In genomic region chr9:36399980-36400331, GRCh38 we compare ENCODE assay signal across 8 cellular contexts. TPM values are rescaled to one million over a fixed set of nuclear protein-coding genes. Genes with fewer than 3 reads are reported as not detected.
DNase-seq lines count a peak whose midpoint lies in the region; ATAC-seq lines count a peak whose summit lies in the region.

RNF38 (minus strand) TSS chr9:36400269; CDS start chr9:36400108, 161 bp downstream.

- H3K27me3 Mint-ChIP-seq in activated T-helper 1 cell treated with anti-CD3 and anti-CD28 coated beads, Interleukin-12 subunit alpha, Interleukin-12 subunit beta, Interleukin-2, Interleukin-4 antibody, amounts not matched to agents 30 ng/mL and 10 ng/mL and 1 ng/mL, durations not matched to agents 14 hours and 24 hours and 36 hours (ENCODE audit: insufficient read depth), result no peaks in the 10 kb centered on the region

- ATAC-seq in Right ventricle myocardium superior (ENCODE audit: poor library complexity), result no peak
- ATAC-seq in HG02759 (IDR thresholded peaks at IDR 0.05; ENCODE audit: unreplicated experiment), result no peak

- H3K4me1 Mint-ChIP-seq in activated T-helper 1 cell treated with anti-CD3 and anti-CD28 coated beads, Interleukin-12 subunit alpha, Interleukin-12 subunit beta, Interleukin-2, Interleukin-4 antibody, amounts not matched to agents 30 ng/mL and 10 ng/mL and 1 ng/mL, durations not matched to agents 14 hours and 24 hours and 36 hours (ENCODE audit: low read depth), result peaks cover 53% of the 10 kb centered on the region

- no peaks in the 10 kb centered on the region for H3K9me3 Mint-ChIP-seq in activated T-helper 1 cell treated with anti-CD3 and anti-CD28 coated beads, Interleukin-12 subunit alpha, Interleukin-12 subunit beta, Interleukin-2, Interleukin-4 antibody, amounts not matched to agents 30 ng/mL and 10 ng/mL and 1 ng/mL, durations not matched to agents 14 hours and 24 hours and 36 hours

- peak within 1 kb of the TSS; percentile 97 for H3K27ac Mint-ChIP-seq in activated T-helper 1 cell treated with anti-CD3 and anti-CD28 coated beads, Interleukin-12 subunit alpha, Interleukin-12 subunit beta, Interleukin-2, Interleukin-4 antibody, amounts not matched to agents 30 ng/mL and 10 ng/mL and 1 ng/mL, durations not matched to agents 14 hours and 24 hours and 36 hours

- intact Hi-C loops in activated T-helper 1 cell treated with anti-CD3 and anti-CD28 coated beads, Interleukin-12 subunit alpha, Interleukin-12 subunit beta, Interleukin-2, Interleukin-4 antibody, amounts not matched to agents 30 ng/mL and 10 ng/mL and 1 ng/mL, durations not matched to agents 14 hours and 24 hours and 36 hours (cut with micrococcal nuclease), result loop anchor here (1.0 to 10.0 kb wide), 10 partner anchors 17 to 1505 kb away; partner anchors contain the start of genes CLTA, FAM221B, GNE and MELK
- intact Hi-C loops in Right ventricle myocardium superior (cut with DNase I), result no loop called here

- DNase-seq in NCI-H2171 treated with DMSO at 0.1 percent for 48 hours (lab: John Stamatoyannopoulos, UW) (peak; percentile 66), NCI-H2171 (lab: John Stamatoyannopoulos, UW) (no peak), Right ventricle myocardium superior (no peak), pulmonary artery endothelial cell (ENCODE audit: low read depth, low spot score) (no peak), GM19240 (ENCODE audit: insufficient read length, low spot score) (no peak), DMS79 (lab: John Stamatoyannopoulos, UW) (no peak)
- DNase-seq in activated T-helper 1 cell treated with anti-CD3 and anti-CD28 coated beads, Interleukin-12 subunit alpha, Interleukin-12 subunit beta, Interleukin-2, Interleukin-4 antibody, amounts not matched to agents 30 ng/mL and 10 ng/mL and 1 ng/mL, durations not matched to agents 14 hours and 24 hours and 36 hours (ENCODE audit: low spot score), result no peak

- peaks cover 12% of the 10 kb centered on the region for H3K36me3 Mint-ChIP-seq in activated T-helper 1 cell treated with anti-CD3 and anti-CD28 coated beads, Interleukin-12 subunit alpha, Interleukin-12 subunit beta, Interleukin-2, Interleukin-4 antibody, amounts not matched to agents 30 ng/mL and 10 ng/mL and 1 ng/mL, durations not matched to agents 14 hours and 24 hours and 36 hours (ENCODE audit: low read depth)

- peak within 1 kb of the TSS; percentile 89 for H3K4me3 Mint-ChIP-seq in activated T-helper 1 cell treated with anti-CD3 and anti-CD28 coated beads, Interleukin-12 subunit alpha, Interleukin-12 subunit beta, Interleukin-2, Interleukin-4 antibody, amounts not matched to agents 30 ng/mL and 10 ng/mL and 1 ng/mL, durations not matched to agents 14 hours and 24 hours and 36 hours

RNA-seq across cellular contexts. Expression of gene RNF38, which starts in this region (rescaled TPM):
- total RNA-seq in activated T-helper 1 cell treated with anti-CD3 and anti-CD28 coated beads, Interleukin-12 subunit alpha, Interleukin-12 subunit beta, Interleukin-2, Interleukin-4 antibody, amounts not matched to agents 30 ng/mL and 10 ng/mL and 1 ng/mL, durations not matched to agents 14 hours and 24 hours and 36 hours, result 31.5 and 35.0 TPM in 2 replicates
- total RNA-seq in Right ventricle myocardium superior (20.1 TPM), pulmonary artery endothelial cell (14.0 and 16.0 TPM in 2 replicates)
